In genomic region chr9:1052119-1052907, GRCh38 we compare ENCODE assay signal across 11 cellular contexts. TPM values are rescaled to one million over a fixed set of nuclear protein-coding genes. Genes with fewer than 3 reads are reported as not detected.
A peak's percentile ranks its signal among the peaks of the same experiment; 100 is the strongest.
DNase-seq lines count a peak whose midpoint lies in the region; ATAC-seq, FAIRE-seq and TF ChIP-seq lines count a peak whose summit lies in the region.
"Had no signal": no experiment of that assay in that cellular context is flagged by ENCODE, and none has a peak within 500 bp of the region (broad histone marks: within the 10 kb centered on the region; RNA-seq: fewer than 3 reads in every experiment).

No MANE protein-coding gene starts in this region.

- TF ChIP-seq CTCF in hepatocyte (IDR thresholded peaks at IDR 0.05; ENCODE audit: poor library complexity), result no peak
- TF ChIP-seq CTCF in psoas muscle (IDR thresholded peaks at IDR 0.05), result peak; percentile 1
- no peak for TF ChIP-seq CTCF in WERI-Rb-1 (IDR thresholded peaks at IDR 0.05; ENCODE audit: low read depth, low read length)

- H3K4me1 ChIP-seq in GM23248 (ENCODE audit: insufficient read depth) (no peaks in the 10 kb centered on the region), hepatocyte (ENCODE audit: insufficient read depth) (no peaks in the 10 kb centered on the region), psoas muscle (peaks cover 3% of the 10 kb centered on the region)

- in situ Hi-C loops in GM23248 (cut with MboI), result no loop called here

- H3K79me2 ChIP-seq in GM23248 (ENCODE audit: insufficient read depth), result no peaks in the 10 kb centered on the region
- H3K79me2 ChIP-seq in hepatocyte, result no peaks in the 10 kb centered on the region

- intact Hi-C loops in psoas muscle (cut with DNase I), result no loop called here

- WGBS in GM23248 (ENCODE audit: low coverage in 1 of 2, low lambda C conversion rate in 2 of 2, missing lambda C conversion rate in 2 of 2), 2 experiments, result 30 to 44% methylated on average over 25 to 29 of the region's 36 CpGs
- WGBS in hepatocyte (ENCODE audit: low lambda C conversion rate, missing lambda C conversion rate), result 81% methylated on average over 34 of the region's 36 CpGs
- 7 to 21% (median 8%) methylated on average over 36 of the region's 36 CpGs for WGBS in psoas muscle, 3 donors

- ATAC-seq in psoas muscle, result no peak
- ATAC-seq in GM18861 (IDR thresholded peaks at IDR 0.05; ENCODE audit: unreplicated experiment), result no peak
- ATAC-seq: sciatic nerve had no signal

- H3F3A ChIP-seq in GM23248 (ENCODE audit: insufficient read depth), result no peaks in the 10 kb centered on the region

- H3K9me3 ChIP-seq in GM23248 (ENCODE audit: low read depth) (no peaks in the 10 kb centered on the region), hepatocyte (ENCODE audit: low read depth) (no peaks in the 10 kb centered on the region), psoas muscle (no peaks in the 10 kb centered on the region), WERI-Rb-1 (ENCODE audit: severe bottlenecking) (no peaks in the 10 kb centered on the region)

- peak overlapping the region; percentile 76 for H2AFZ ChIP-seq in GM23248
- H2AFZ ChIP-seq in hepatocyte, result no peak overlapping the region

- peak overlapping the region; percentile 31 for H3K4me2 ChIP-seq in GM23248 (ENCODE audit: unreplicated experiment)
- peak overlapping the region; percentile 61 for H3K4me2 ChIP-seq in hepatocyte

- H3K27ac ChIP-seq in GM23248 (no peak overlapping the region), hepatocyte (no peak overlapping the region), psoas muscle (peak overlapping the region; percentile 43), WERI-Rb-1 (no peak overlapping the region)

- H4K20me1 ChIP-seq in GM23248 (ENCODE audit: insufficient read depth) (no peaks in the 10 kb centered on the region), hepatocyte (ENCODE audit: insufficient read depth, poor library complexity, severe bottlenecking) (no peaks in the 10 kb centered on the region)

- H3K36me3 ChIP-seq in GM23248 (ENCODE audit: low read depth) (no peaks in the 10 kb centered on the region), hepatocyte (replicated peaks; ENCODE audit: insufficient read depth, low read depth) (no peaks in the 10 kb centered on the region), psoas muscle (ENCODE audit: insufficient read depth in 1 of 2, low read depth in 1 of 2) (no peaks in the 10 kb centered on the region), WERI-Rb-1 (no peaks in the 10 kb centered on the region)

- H3K9ac ChIP-seq in GM23248, result peak overlapping the region; percentile 50; the same call in 1 of the 2 replicates

- H3K9me2 ChIP-seq in GM23248 (ENCODE audit: insufficient read depth) (no peaks in the 10 kb centered on the region), hepatocyte (replicated peaks; ENCODE audit: insufficient read depth) (no peaks in the 10 kb centered on the region)

- DNase-seq in GM23248 (no peak), RPMI8226 (peak; percentile 9), hepatocyte (ENCODE audit: low spot score) (no peak), psoas muscle (peak in 1 of 2 donors; percentile 56), WERI-Rb-1 (no peak), frontal cortex (ENCODE audit: low spot score in 2 of 2) (no peak)
- no peak for DNase-seq in effector CD8-positive, alpha-beta T cell (lab: John Stamatoyannopoulos, UW)
- DNase-seq: activated B cell treated with CpG ODN at 0.5 μM for 24 hours, NCI-H187 treated with DMSO at 0.1 percent for 48 hours had no signal

- FAIRE-seq in frontal cortex (lab: Jason Lieb, UNC), result no peak

- 0 out of 2 replicates have a peak, but pooled peaks cover 3% of the 10 kb centered on the region for H3K27me3 ChIP-seq in GM23248 (replicated peaks; ENCODE audit: insufficient read depth)
- H3K27me3 ChIP-seq in hepatocyte, result no peaks in the 10 kb centered on the region
- peaks cover 0 to 69% (median 3%) of the 10 kb centered on the region in 3 donors for H3K27me3 ChIP-seq in psoas muscle (ENCODE audit: insufficient read depth in 3 of 3, low read length in 2 of 3)
- H3K27me3 ChIP-seq in WERI-Rb-1 (ENCODE audit: insufficient read depth, low read depth, severe bottlenecking), result peaks cover 25% of the 10 kb centered on the region

- H3K4me3 ChIP-seq in GM23248 (peak overlapping the region; percentile 66), hepatocyte (no peak overlapping the region), psoas muscle (peak overlapping the region; percentile 64), WERI-Rb-1 (ENCODE audit: low read depth, low read length) (no peak overlapping the region)

RNA-seq across cellular contexts. Expression of gene DMRT2, which starts 2.2 kb away (rescaled TPM):
- not detected in 2 replicates for total RNA-seq in GM23248 (2014; rRNA removed; shearing (Covaris generic))
- polyA plus RNA-seq in GM23248 (2016; fragmentation: Nextera tagmentation; extraction: Ambion mirVana) (0.19 TPM in 1 of 2 replicates, not detected in the other), hepatocyte (not detected in 2 replicates), psoas muscle (1 to 10 TPM; 1.5 to 6.8 (median 2.7) TPM)
- total RNA-seq in hepatocyte (not detected in 2 replicates), psoas muscle (1 to 10 TPM in 2 of 4 donors, under 1 TPM in 2; 0.43 to 3.9 (median 1.2) TPM), frontal cortex (not detected)
- total RNA-seq: activated B cell treated with CpG ODN at 0.5 μM for 24 hours had no signal

Comparison
In these comparisons a context has a peak if more than half of its experiments do, and no peak if none do; other contexts are left out.
1. H3K4me3 ChIP-seq: peak in GM23248 (single experiment) and psoas muscle (single experiment); none in hepatocyte (single experiment) and WERI-Rb-1 (single experiment).